ENCODE assay signal across 1 cellular context in genomic region chr1:219173758-219174671, GRCh38.
TF ChIP-seq lines count a peak whose summit lies in the region.

Gene LYPLAL1, plus strand, starts transcription at chr1:219173878. Its CDS starts 13 bp downstream, at chr1:219173891.

TF ChIP-seq in K562, 482 proteins besides CTCF, POLR2A, EP300 and RAD21 (continued from another document and continues in another):
- TF ChIP-seq CUX1 (CRISPR knock-in tag; IDR thresholded peaks at IDR 0.05) = 0 out of 2 replicates have a peak, but pooled peaks have one; percentile 64
- 0 out of 4 replicates have a peak, but pooled peaks of 1 of the 2 experiments have one; percentile 31 for TF ChIP-seq TBL1XR1 (IDR thresholded peaks at IDR 0.05; ENCODE audit: low read length in 2 of 2)
- no peak for TF ChIP-seq ZC3H8 (IDR thresholded peaks at IDR 0.05)
- TF ChIP-seq SMARCB1 (IDR thresholded peaks at IDR 0.05; ENCODE audit: insufficient read length, low read depth) = peak; percentile 84
- TF ChIP-seq MEF2A (IDR thresholded peaks at IDR 0.05; ENCODE audit: control insufficient read depth, low read depth, low read length) = no peak
- 0 out of 2 replicates have a peak, but pooled peaks have one; percentile 64 for TF ChIP-seq ELK3 (CRISPR knock-in tag; IDR thresholded peaks at IDR 0.05)
- TF ChIP-seq ZNF695 (CRISPR knock-in tag; IDR thresholded peaks at IDR 0.05) = 0 out of 2 replicates have a peak, but pooled peaks have one; percentile 55
- peak; percentile 58; the same call in 1 of the 2 replicates for TF ChIP-seq ZSCAN32 (CRISPR knock-in tag; IDR thresholded peaks at IDR 0.05)
- TF ChIP-seq HDAC1 (IDR thresholded peaks at IDR 0.05) = peak in 1 of 2 experiments; percentile 69; a peak in 2 of 4 replicates
- peak; percentile 81 for TF ChIP-seq ETS1 (conservative IDR thresholded peaks at IDR 0.05; ENCODE audit: control insufficient read depth, low read depth, low read length)
- 0 out of 2 replicates have a peak, but pooled peaks have one; percentile 11 for TF ChIP-seq FOXK1 (CRISPR knock-in tag; IDR thresholded peaks at IDR 0.05; ENCODE audit: borderline replicate concordance)
- no peak for TF ChIP-seq ZNF699 (CRISPR knock-in tag; IDR thresholded peaks at IDR 0.05; ENCODE audit: insufficient replicate concordance)
- peak; percentile 87 to 97 (median 95) for TF ChIP-seq YY1 (IDR thresholded peaks at IDR 0.05; ENCODE audit: borderline replicate concordance in 1 of 3, control insufficient read depth in 1 of 3, extremely low read depth in 1 of 3, insufficient read depth in 3 of 3, insufficient read length in 1 of 3, insufficient replicate concordance in 2 of 3, low read depth in 1 of 3, low read length in 2 of 3)
- no peak for TF ChIP-seq ZNF507 (tag; conservative IDR thresholded peaks at IDR 0.05)
- peak; percentile 13 for TF ChIP-seq ZFP36 (IDR thresholded peaks at IDR 0.05; ENCODE audit: low read depth, low read length, partially characterized antibody)
- peak; percentile 90; the same call in 1 of the 2 replicates for TF ChIP-seq ERF (CRISPR knock-in tag; IDR thresholded peaks at IDR 0.05)
- no peak for TF ChIP-seq ESRRB (CRISPR knock-in tag; IDR thresholded peaks at IDR 0.05; ENCODE audit: borderline replicate concordance)
- TF ChIP-seq SUPT5H (IDR thresholded peaks at IDR 0.05) = peak; percentile 96
- 0 out of 2 replicates have a peak, but pooled peaks have one; percentile 42 for TF ChIP-seq LARP7 (IDR thresholded peaks at IDR 0.05)
- TF ChIP-seq SMARCE1 (IDR thresholded peaks at IDR 0.05) = peak; percentile 40; the same call in 1 of the 2 replicates
- peak; percentile 99 for TF ChIP-seq GMEB1 (CRISPR knock-in tag; IDR thresholded peaks at IDR 0.05)
- TF ChIP-seq ZBTB12 (CRISPR knock-in tag; IDR thresholded peaks at IDR 0.05) = peak; percentile 61
- TF ChIP-seq SIRT6 (IDR thresholded peaks at IDR 0.05; ENCODE audit: low read depth, low read length) = no peak
- no peak for TF ChIP-seq GABPB1 (CRISPR knock-in tag; IDR thresholded peaks at IDR 0.05)
- peak; percentile 69 for TF ChIP-seq MITF (IDR thresholded peaks at IDR 0.05)
- peak; percentile 82; the same call in 1 of the 2 replicates for TF ChIP-seq FOXJ2 (tag; IDR thresholded peaks at IDR 0.05)
- TF ChIP-seq DMBX1 (CRISPR knock-in tag; IDR thresholded peaks at IDR 0.05; ENCODE audit: borderline replicate concordance) = peak; percentile 73
- TF ChIP-seq ZBTB9 (CRISPR knock-in tag; IDR thresholded peaks at IDR 0.05) = peak; percentile 92; the same call in 1 of the 2 replicates
- TF ChIP-seq RBM14 (IDR thresholded peaks at IDR 0.05; ENCODE audit: borderline replicate concordance, insufficient read depth, low read depth, low read length) = no peak
- peak; percentile 57; the same call in 1 of the 2 replicates for TF ChIP-seq MYNN (IDR thresholded peaks at IDR 0.05)
- no peak for TF ChIP-seq MYNN (CRISPR knock-in tag; IDR thresholded peaks at IDR 0.05)
- no peak for TF ChIP-seq ZNF224 (CRISPR knock-in tag; IDR thresholded peaks at IDR 0.05)
- TF ChIP-seq ZKSCAN1 (IDR thresholded peaks at IDR 0.05; ENCODE audit: low read depth, low read length) = 0 out of 2 replicates have a peak, but pooled peaks have one; percentile 18
- TF ChIP-seq ZC3H4 (CRISPR knock-in tag; IDR thresholded peaks at IDR 0.05; ENCODE audit: borderline replicate concordance) = peak; percentile 67; the same call in 1 of the 2 replicates
- TF ChIP-seq ZEB2 (IDR thresholded peaks at IDR 0.05) = no peak
- TF ChIP-seq PREB (CRISPR knock-in tag; IDR thresholded peaks at IDR 0.05) = no peak
- peak; percentile 69 for TF ChIP-seq PRDM10 (IDR thresholded peaks at IDR 0.05; ENCODE audit: partially characterized antibody)
- no peak for TF ChIP-seq SMAD2 (IDR thresholded peaks at IDR 0.05; ENCODE audit: low read depth, low read length)
- peak; percentile 95 for TF ChIP-seq MYC (IDR thresholded peaks at IDR 0.05; ENCODE audit: low read depth, low read length)
- TF ChIP-seq MYC (CRISPR knock-in tag; IDR thresholded peaks at IDR 0.05; ENCODE audit: borderline replicate concordance, low read depth) = peak; percentile 87; the same call in 1 of the 2 replicates
- TF ChIP-seq KDM1A (IDR thresholded peaks at IDR 0.05) = 0 out of 4 replicates have a peak, but pooled peaks of 1 of the 2 experiments have one; percentile 36
- TF ChIP-seq PKNOX1 (IDR thresholded peaks at IDR 0.05) = peak; percentile 97
